In genomic region chr10:47374611-47375536, GRCh38 we compare ENCODE assay signal across 19 cellular contexts. TPM values are rescaled to one million over a fixed set of nuclear protein-coding genes. Genes with fewer than 3 reads are reported as not detected.
DNase-seq lines count a peak whose midpoint lies in the region; ATAC-seq and TF ChIP-seq lines count a peak whose summit lies in the region.
"Had no signal": no experiment of that assay in that cellular context is flagged by ENCODE, and none has a peak within 500 bp of the region (broad histone marks: within the 10 kb centered on the region; RNA-seq: fewer than 3 reads in every experiment).

No MANE protein-coding gene starts in this region.

- no peaks in the 10 kb centered on the region for H3K27me3 ChIP-seq in MG63
- H3K27me3 ChIP-seq: breast epithelium, SJCRH30 had no signal

- POLR2A ChIA-PET in AG04449 (lab: Yijun Ruan, JAX), result no interaction called here

- H3K36me3 ChIP-seq in MG63, result no peaks in the 10 kb centered on the region
- H3K36me3 ChIP-seq: breast epithelium, SJCRH30 had no signal

- peaks cover 3% of the 10 kb centered on the region for H3K4me1 Mint-ChIP-seq in endothelial cell (ENCODE audit: unreplicated experiment)
- H3K4me1 Mint-ChIP-seq: IgD-negative memory B cell had no signal

- no peaks in the 10 kb centered on the region for H3K9me3 ChIP-seq in MG63
- H3K9me3 ChIP-seq: breast epithelium, SJCRH30 had no signal

- no peaks in the 10 kb centered on the region for H3K9me3 Mint-ChIP-seq in endothelial cell (ENCODE audit: unreplicated experiment)
- H3K9me3 Mint-ChIP-seq: IgD-negative memory B cell, naive B cell had no signal

- H3K4me3 ChIP-seq in AG04449 (ENCODE audit: low read depth, low read length), result no peak overlapping the region
- no peak overlapping the region for H3K4me3 ChIP-seq in MG63
- H3K4me3 ChIP-seq: breast epithelium, SJCRH30 had no signal

- no peak overlapping the region for H3K27ac Mint-ChIP-seq in endothelial cell (ENCODE audit: unreplicated experiment)
- H3K27ac Mint-ChIP-seq: IgD-negative memory B cell had no signal

- DNase-seq in AG04449 (ENCODE audit: low read depth, low spot score) (peak; percentile 33), MG63 (peak; percentile 28), endothelial cell (ENCODE audit: low spot score) (peak; percentile 1), mucosa of gallbladder (ENCODE audit: low spot score) (peak; percentile 18), DMS 273 (lab: John Stamatoyannopoulos, UW; ENCODE audit: unreplicated experiment) (no peak)
- DNase-seq: activated gamma-delta T cell treated with Interleukin-2 at 50 U/mL for 16 hours; hippocampal formation; left colon; naive B cell; retina; SJCRH30; stimulated activated CD4-positive, alpha-beta T cell treated with anti-CD3 and anti-CD28 coated beads, Interleukin-4, amount 100 ng/mL, for 1 hour had no signal

- TF ChIP-seq CTCF in AG04449 (IDR thresholded peaks at IDR 0.05; ENCODE audit: insufficient read depth, low read length, missing control alignments) (no peak), endothelial cell (IDR thresholded peaks at IDR 0.05; ENCODE audit: unreplicated experiment) (no peak)

- ATAC-seq in GM19452 (IDR thresholded peaks at IDR 0.05; ENCODE audit: unreplicated experiment) (no peak), GM21528 (IDR thresholded peaks at IDR 0.05; ENCODE audit: low FRiP score, unreplicated experiment) (no peak), GM18517 (IDR thresholded peaks at IDR 0.05; ENCODE audit: unreplicated experiment) (no peak)
- ATAC-seq: left colon had no signal

- CTCF ChIA-PET in AG04449 (lab: Yijun Ruan, JAX), result interaction anchor here (0.9 to 6.3 kb wide), 4 partner anchors 12 to 64 kb away, joined by 3 to 56 read pairs (median 4); no protein-coding TSS in a partner anchor

- H3K36me3 Mint-ChIP-seq in endothelial cell (ENCODE audit: low read depth, unreplicated experiment), result peaks cover 4% of the 10 kb centered on the region
- H3K36me3 Mint-ChIP-seq: naive B cell had no signal

- H3K4me3 Mint-ChIP-seq in endothelial cell (ENCODE audit: unreplicated experiment), result no peak overlapping the region
- H3K4me3 Mint-ChIP-seq: IgD-negative memory B cell, naive B cell had no signal

- peaks cover 9% of the 10 kb centered on the region for H3K27me3 Mint-ChIP-seq in endothelial cell (ENCODE audit: unreplicated experiment)

RNA-seq across cellular contexts. Expression of gene ZNF488, which starts 9.2 kb away (rescaled TPM):
- 0.07 TPM in 1 of 2 replicates, not detected in the other for total RNA-seq in MG63 (2014; rRNA removed; shearing (Covaris generic); ENCODE audit: low replicate concordance)
- 0.41 TPM for total RNA-seq in endothelial cell (ENCODE audit: unreplicated experiment)
- total RNA-seq in mucosa of gallbladder, result 1.8 TPM

RNA-seq across cellular contexts. Expression of gene RBP3, which starts 26.7 kb away (rescaled TPM):
- not detected in 2 replicates for total RNA-seq in MG63 (2014; rRNA removed; shearing (Covaris generic); ENCODE audit: low replicate concordance)
- total RNA-seq in endothelial cell (ENCODE audit: unreplicated experiment), result not detected
- not detected for total RNA-seq in mucosa of gallbladder
- total RNA-seq: A673, breast epithelium, left colon, SJCRH30, urinary bladder had no signal

RNA-seq across cellular contexts. Expression of gene GDF2, which starts 52.6 kb away (rescaled TPM):
- total RNA-seq in MG63 (2014; rRNA removed; shearing (Covaris generic); ENCODE audit: low replicate concordance), result not detected in 2 replicates
- not detected for total RNA-seq in endothelial cell (ENCODE audit: unreplicated experiment)
- total RNA-seq in mucosa of gallbladder, result not detected
- total RNA-seq: A673, breast epithelium, left colon, SJCRH30, urinary bladder had no signal
